In genomic region chr3:9037113-9037715, GRCh38 we compare ENCODE assay signal across 13 cellular contexts.
DNase-seq lines count a peak whose midpoint lies in the region; ATAC-seq and TF ChIP-seq lines count a peak whose summit lies in the region.
"Had no signal": no experiment of that assay in that cellular context is flagged by ENCODE, and none has a peak within 500 bp of the region (broad histone marks: within the 10 kb centered on the region; RNA-seq: fewer than 3 reads in every experiment).

No MANE protein-coding gene starts in this region.

- TF ChIP-seq CTCF in SK-N-SH (IDR thresholded peaks at IDR 0.05) (no peak), foreskin fibroblast (IDR thresholded peaks at IDR 0.05; ENCODE audit: low read depth, low read length) (no peak)

- no peaks in the 10 kb centered on the region for H4K20me1 ChIP-seq in SK-N-SH (ENCODE audit: insufficient read depth)

- H3K4me2 ChIP-seq in SK-N-SH, result no peak overlapping the region

- H3K36me3 ChIP-seq in SK-N-SH (replicated peaks in 1 of 2; ENCODE audit: control insufficient read depth in 1 of 2, insufficient read depth in 2 of 2, low read length in 1 of 2) (no peaks in the 10 kb centered on the region), muscle layer of duodenum (ENCODE audit: control insufficient read depth in 1 of 2, insufficient read depth in 2 of 2, low read length in 2 of 2) (no peaks in the 10 kb centered on the region), aorta (ENCODE audit: control insufficient read depth in 1 of 2, insufficient read depth in 2 of 2, low read length in 1 of 2) (no peaks in the 10 kb centered on the region)

- ATAC-seq in SK-N-SH treated with all-trans-retinoic acid at 6 μM for 48 hours, result no peak
- peak; percentile 56 for ATAC-seq in aorta (ENCODE audit: low FRiP score)
- ATAC-seq: stimulated activated effector memory CD8-positive, alpha-beta T cell treated with anti-CD3 and anti-CD28 coated beads, Interleukin-12 subunit alpha, Interleukin-12 subunit beta, amount 100 ng/mL, for 72 hours had no signal

- CTCF ChIA-PET in SK-N-SH (lab: Yijun Ruan, JAX), result interaction anchor here (1.0 to 2.2 kb wide), 3 partner anchors 15 to 49 kb away, joined by 3 to 9 read pairs (median 9); no protein-coding TSS in a partner anchor

- H3K4me3 ChIP-seq in SK-N-SH (ENCODE audit: low read depth in 2 of 2, low read length in 1 of 2) (no peak overlapping the region), muscle layer of duodenum (ENCODE audit: low read depth in 1 of 2, low read length in 2 of 2) (peak overlapping the region in 1 of 2 donors; percentile 22), aorta (ENCODE audit: low read length in 2 of 2) (no peak overlapping the region), foreskin fibroblast (ENCODE audit: low read depth in 1 of 2, low read length in 2 of 2) (no peak overlapping the region)

- no peaks in the 10 kb centered on the region for H3K79me2 ChIP-seq in SK-N-SH (ENCODE audit: insufficient read depth)

- H3K27ac ChIP-seq in SK-N-SH (ENCODE audit: low read depth in 2 of 2, low read length in 1 of 2), result peak overlapping the region in 1 of 2 experiments; percentile 50; a peak in 2 of 4 replicates
- peak overlapping the region; percentile 7 for H3K27ac ChIP-seq in cingulate gyrus (ENCODE audit: low read depth, low read length)
- H3K27ac ChIP-seq in muscle layer of duodenum (ENCODE audit: low read length), result peak overlapping the region; percentile 13
- no peak overlapping the region for H3K27ac ChIP-seq in aorta (ENCODE audit: low read depth in 1 of 2, low read length in 2 of 2)

- 70% methylated on average over 12 of the region's 12 CpGs for WGBS in SK-N-SH (ENCODE audit: low lambda C conversion rate)
- 81 to 86% methylated on average over 12 of the region's 12 CpGs for WGBS in aorta, 2 donors

- no peak overlapping the region for H2AFZ ChIP-seq in SK-N-SH (ENCODE audit: low read depth)

- TF ChIP-seq EP300 in SK-N-SH (IDR thresholded peaks at IDR 0.05; ENCODE audit: borderline replicate concordance in 1 of 2, low read depth in 1 of 2, low read length in 1 of 2), result no peak

- POLR2A ChIA-PET in SK-N-SH (lab: Yijun Ruan, JAX), result no interaction called here

- no peaks in the 10 kb centered on the region for H3K9me3 ChIP-seq in SK-N-SH
- H3K9me3 ChIP-seq in muscle layer of duodenum (ENCODE audit: control insufficient read depth in 1 of 2, low read length in 2 of 2), result no peaks in the 10 kb centered on the region
- no peaks in the 10 kb centered on the region for H3K9me3 ChIP-seq in aorta (ENCODE audit: control insufficient read depth, low read length)

- no peaks in the 10 kb centered on the region for H3F3A ChIP-seq in SK-N-SH (replicated peaks; ENCODE audit: insufficient read depth)

- no peak for TF ChIP-seq RAD21 in SK-N-SH (IDR thresholded peaks at IDR 0.05; ENCODE audit: low read length)

- intact Hi-C loops in aorta (cut with DNase I), result no loop called here

- no peaks in the 10 kb centered on the region for H3K9me2 ChIP-seq in SK-N-SH

- peak; percentile 51 for DNase-seq in SK-N-SH
- DNase-seq in aorta, result peak in 1 of 2 donors; percentile 62
- DNase-seq in EL, result no peak
- no peak for DNase-seq in foreskin fibroblast
- DNase-seq in GOT3 (lab: John Stamatoyannopoulos, UW), result no peak
- DNase-seq: amniotic stem cell; DMS79; naive B cell; NK-92 treated with Interleukin-12 subunit alpha and Interleukin-12 subunit beta, amount 100 ng/mL, for 24 hours had no signal

- H3K27me3 ChIP-seq in SK-N-SH (ENCODE audit: insufficient read depth) (no peaks in the 10 kb centered on the region), muscle layer of duodenum (ENCODE audit: low read depth, low read length) (no peaks in the 10 kb centered on the region), aorta (ENCODE audit: control insufficient read depth in 1 of 2, insufficient read depth in 2 of 2, low read length in 1 of 2) (no peaks in the 10 kb centered on the region)

- H3K4me1 ChIP-seq in SK-N-SH (ENCODE audit: control insufficient read depth in 1 of 2, insufficient read depth in 2 of 2, low read depth in 1 of 2, low read length in 1 of 2), result peaks cover 0 to 27% of the 10 kb centered on the region in 2 experiments; a peak in 2 of 4 replicates
- H3K4me1 ChIP-seq in muscle layer of duodenum (ENCODE audit: control insufficient read depth in 1 of 2, insufficient read depth in 2 of 2, low read length in 2 of 2), result peaks cover 0 to 21% of the 10 kb centered on the region in 2 donors
- H3K4me1 ChIP-seq in aorta (ENCODE audit: control insufficient read depth in 1 of 2, insufficient read depth in 2 of 2, low read length in 2 of 2), result no peaks in the 10 kb centered on the region

- H3K9ac ChIP-seq in SK-N-SH, result no peak overlapping the region

TF ChIP-seq in SK-N-SH, 30 proteins besides CTCF, POLR2A, EP300 and RAD21 (continues in another document):
- no peak for TF ChIP-seq CHD2 (IDR thresholded peaks at IDR 0.05; ENCODE audit: low read length, partially characterized antibody)
- no peak for TF ChIP-seq MXI1 (IDR thresholded peaks at IDR 0.05; ENCODE audit: low read depth, low read length)
- TF ChIP-seq SMC3 (IDR thresholded peaks at IDR 0.05; ENCODE audit: low read depth, low read length), result no peak
- TF ChIP-seq FOSL2 (IDR thresholded peaks at IDR 0.05; ENCODE audit: borderline replicate concordance, low read depth), result no peak
- TF ChIP-seq RCOR1 (IDR thresholded peaks at IDR 0.05; ENCODE audit: low read length), result no peak
- TF ChIP-seq USF1 (IDR thresholded peaks at IDR 0.05; ENCODE audit: borderline replicate concordance, low read depth), result no peak
- TF ChIP-seq SIN3A (IDR thresholded peaks at IDR 0.05; ENCODE audit: borderline replicate concordance, low read depth, low read length), result no peak

TF ChIP-seq in SK-N-SH treated with all-trans-retinoic acid at 6 μM for 48 hours, 23 proteins besides CTCF, POLR2A, EP300 and RAD21:
- no peak for TF ChIP-seq PPARA (CRISPR knock-in tag; IDR thresholded peaks at IDR 0.05; ENCODE audit: borderline replicate concordance)
- TF ChIP-seq CSRNP3 (CRISPR knock-in tag; IDR thresholded peaks at IDR 0.05), result no peak
- no peak for TF ChIP-seq CSDC2 (CRISPR knock-in tag; IDR thresholded peaks at IDR 0.05)
- TF ChIP-seq ESRRG (CRISPR knock-in tag; IDR thresholded peaks at IDR 0.05), result no peak
- TF ChIP-seq RARB (CRISPR knock-in tag; IDR thresholded peaks at IDR 0.05), result no peak
- no peak for TF ChIP-seq TOX (CRISPR knock-in tag; IDR thresholded peaks at IDR 0.05; ENCODE audit: borderline replicate concordance)
- TF ChIP-seq ZNF70 (CRISPR knock-in tag; IDR thresholded peaks at IDR 0.05), result no peak
- no peak for TF ChIP-seq GLIS3 (CRISPR knock-in tag; IDR thresholded peaks at IDR 0.05)
- TF ChIP-seq OSR1 (CRISPR knock-in tag; IDR thresholded peaks at IDR 0.05), result no peak
- no peak for TF ChIP-seq CREB5 (CRISPR knock-in tag; IDR thresholded peaks at IDR 0.05; ENCODE audit: low read depth)
- TF ChIP-seq ZNF8 (CRISPR knock-in tag; IDR thresholded peaks at IDR 0.05), result no peak
- TF ChIP-seq ZFP3 (CRISPR knock-in tag; IDR thresholded peaks at IDR 0.05), result no peak
- TF ChIP-seq ARNTL (CRISPR knock-in tag; IDR thresholded peaks at IDR 0.05; ENCODE audit: borderline replicate concordance, low read depth), result no peak
- TF ChIP-seq BACH2 (CRISPR knock-in tag; IDR thresholded peaks at IDR 0.05; ENCODE audit: borderline replicate concordance), result no peak
- TF ChIP-seq TSHZ2 (CRISPR knock-in tag; IDR thresholded peaks at IDR 0.05), result no peak

Comparison
In these comparisons a context has a peak if more than half of its experiments do, and no peak if none do; other contexts are left out.
1. H3K27ac ChIP-seq: peak in cingulate gyrus (single experiment) and muscle layer of duodenum (single experiment); none in aorta (0 of 2).